8 cellular contexts compared by ENCODE assay signal in the genomic region with DNA sequence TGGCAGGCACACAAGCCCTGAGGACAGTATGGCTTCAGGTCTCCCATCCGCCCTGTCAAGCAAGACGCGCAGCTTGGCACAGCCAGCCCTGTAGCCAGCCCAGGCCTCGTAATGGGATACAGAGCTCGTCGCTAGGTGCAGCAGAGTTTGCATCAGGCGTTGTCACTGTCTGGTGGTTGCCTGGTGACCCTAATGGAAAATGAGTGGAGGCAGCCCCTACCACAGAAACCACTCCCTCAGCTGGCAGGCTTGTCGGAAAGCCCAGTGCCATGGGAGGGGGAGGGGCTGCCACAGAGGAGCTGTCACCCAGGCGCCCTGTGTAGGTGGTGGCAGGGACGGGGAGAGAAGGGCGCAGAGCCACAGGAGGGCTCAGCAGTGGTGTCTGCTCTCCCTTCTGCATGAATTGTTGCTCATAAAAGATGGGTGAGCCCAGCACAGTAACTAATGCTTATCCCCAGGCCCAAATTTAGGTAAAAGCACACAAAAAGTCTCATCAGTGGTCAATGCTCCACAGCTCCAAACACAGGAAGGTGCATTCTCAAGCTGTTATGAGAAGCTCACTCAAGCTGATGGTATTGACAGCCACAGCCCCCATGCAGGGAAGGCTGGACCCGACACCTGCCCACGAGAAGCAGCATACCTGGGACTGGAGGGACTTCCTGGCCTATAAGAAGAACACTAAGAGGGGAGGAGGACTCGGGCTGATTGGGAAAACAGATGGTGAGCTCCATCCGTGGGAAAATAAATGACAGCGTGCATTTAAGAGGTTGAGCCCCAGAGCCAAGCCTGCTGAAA.
DNase-seq lines count a peak whose midpoint lies in the region; ATAC-seq and TF ChIP-seq lines count a peak whose summit lies in the region.

No MANE protein-coding gene starts in this region.

- no peaks in the 10 kb centered on the region for H3K36me3 ChIP-seq in left lung

- no peaks in the 10 kb centered on the region for H3K9me3 ChIP-seq in left lung

- no peak for TF ChIP-seq CTCF in left lung (IDR thresholded peaks at IDR 0.05)
- TF ChIP-seq CTCF in dorsolateral prefrontal cortex (IDR thresholded peaks at IDR 0.05 in 54 of 56, conservative IDR thresholded peaks at IDR 0.05 in 2 of 56; ENCODE audit: low read depth in 1 of 56, partially characterized antibody in 56 of 56) = no peak

- H3K27ac ChIP-seq in left lung (no peak overlapping the region), dorsolateral prefrontal cortex (no peak overlapping the region)

- ATAC-seq in HG02759 (IDR thresholded peaks at IDR 0.05; ENCODE audit: unreplicated experiment) = peak; percentile 81
- no peak for ATAC-seq in left lung
- no peak for ATAC-seq in HG03342 (IDR thresholded peaks at IDR 0.05; ENCODE audit: unreplicated experiment)

- intact Hi-C loops in left lung (cut with DNase I) = no loop called here
- intact Hi-C loops in dorsolateral prefrontal cortex (cut with DNase I) = no loop called here

- DNase-seq in T-helper 2 cell = peak; percentile 43 to 95 (median 81)
- DNase-seq in activated naive CD8-positive, alpha-beta T cell treated with anti-CD3 and anti-CD28 coated beads, Interleukin-2, amount 50 U/mL, for 16 hours (ENCODE audit: low read depth, low spot score) = peak; percentile 85
- peak; percentile 73 to 76 for DNase-seq in stimulated activated CD4-positive, alpha-beta T cell treated with anti-CD3 and anti-CD28 coated beads, Interleukin-1b, Interleukin-23, amount 100 ng/mL, for 1 hour (ENCODE audit: low read depth in 2 of 2)
- no peak for DNase-seq in left lung
- no peak for DNase-seq in dorsolateral prefrontal cortex
- DNase-seq in epidermal melanocyte (ENCODE audit: insufficient read length, low spot score) = no peak

- H3K4me3 ChIP-seq in left lung (no peak overlapping the region), dorsolateral prefrontal cortex (no peak overlapping the region)

- H3K27me3 ChIP-seq in left lung = no peaks in the 10 kb centered on the region
- no peaks in the 10 kb centered on the region for H3K27me3 ChIP-seq in dorsolateral prefrontal cortex

- peaks cover 3 to 6% of the 10 kb centered on the region in 2 donors for H3K4me1 ChIP-seq in left lung

Comparison
In these comparisons a context has a peak if more than half of its experiments do, and no peak if none do; other contexts are left out.
1. DNase-seq: peak in T-helper 2 cell (5 of 5), activated naive CD8-positive, alpha-beta T cell treated with anti-CD3 and anti-CD28 coated beads, Interleukin-2, amount 50 U/mL, for 16 hours (single experiment) and stimulated activated CD4-positive, alpha-beta T cell treated with anti-CD3 and anti-CD28 coated beads, Interleukin-1b, Interleukin-23, amount 100 ng/mL, for 1 hour (2 of 2); none in left lung (0 of 2), dorsolateral prefrontal cortex (0 of 10) and epidermal melanocyte (single experiment).